In genomic region chr3:30871720-30872119, GRCh38 we compare ENCODE assay signal across 19 cellular contexts. TPM values are rescaled to one million over a fixed set of nuclear protein-coding genes. Genes with fewer than 3 reads are reported as not detected.
DNase-seq lines count a peak whose midpoint lies in the region; ATAC-seq, FAIRE-seq and TF ChIP-seq lines count a peak whose summit lies in the region.
"Had no signal": no experiment of that assay in that cellular context is flagged by ENCODE, and none has a peak within 500 bp of the region (broad histone marks: within the 10 kb centered on the region; RNA-seq: fewer than 3 reads in every experiment).

No MANE protein-coding gene starts in this region.

- H3K4me1 ChIP-seq in SK-N-SH (ENCODE audit: control insufficient read depth in 1 of 2, insufficient read depth in 2 of 2, low read depth in 1 of 2, low read length in 1 of 2) (no peaks in the 10 kb centered on the region), small intestine (ENCODE audit: control insufficient read depth in 2 of 2, insufficient read depth in 1 of 2, low read depth in 1 of 2, low read length in 1 of 2) (no peaks in the 10 kb centered on the region)
- no peaks in the 10 kb centered on the region for H3K4me1 ChIP-seq in naive thymus-derived CD4-positive, alpha-beta T cell (ENCODE audit: control insufficient read depth in 2 of 2, insufficient read depth in 2 of 2, low read length in 2 of 2)

- H3K4me3 Mint-ChIP-seq in naive thymus-derived CD4-positive, alpha-beta T cell, result no peak overlapping the region

- H3K4me3 ChIP-seq in SK-N-SH (ENCODE audit: low read depth in 2 of 2, low read length in 1 of 2), result no peak overlapping the region
- no peak overlapping the region for H3K4me3 ChIP-seq in fibroblast of pulmonary artery (replicated peaks; ENCODE audit: low read depth, low read length)
- H3K4me3 ChIP-seq in small intestine (ENCODE audit: low read depth in 1 of 2, low read length in 2 of 2), result no peak overlapping the region
- H3K4me3 ChIP-seq in naive thymus-derived CD4-positive, alpha-beta T cell (ENCODE audit: low read length), result no peak overlapping the region

- H3K9me3 Mint-ChIP-seq in naive thymus-derived CD4-positive, alpha-beta T cell, result peaks cover 0 to 4% (median 0%) of the 10 kb centered on the region in 11 donors

- TF ChIP-seq CTCF in SK-N-SH (IDR thresholded peaks at IDR 0.05) (no peak), fibroblast of pulmonary artery (IDR thresholded peaks at IDR 0.05; ENCODE audit: low read length, missing control alignments) (no peak)

- FAIRE-seq in small intestine (lab: Jason Lieb, UNC), result no peak
- FAIRE-seq: GM12891 had no signal

- H3K27me3 Mint-ChIP-seq in naive thymus-derived CD4-positive, alpha-beta T cell, result peaks cover 0 to 23% (median 3%) of the 10 kb centered on the region in 5 donors

- ATAC-seq in SK-N-SH treated with all-trans-retinoic acid at 6 μM for 48 hours (no peak), HG02884 (IDR thresholded peaks at IDR 0.05; ENCODE audit: unreplicated experiment) (no peak)
- no peak for ATAC-seq in naive thymus-derived CD4-positive, alpha-beta T cell
- ATAC-seq: Panc1 had no signal

- H3K36me3 Mint-ChIP-seq in naive thymus-derived CD4-positive, alpha-beta T cell, result no peaks in the 10 kb centered on the region

- H3K27ac ChIP-seq in SK-N-SH (ENCODE audit: low read depth in 2 of 2, low read length in 1 of 2) (no peak overlapping the region), small intestine (ENCODE audit: low read depth in 1 of 2, low read length in 1 of 2) (no peak overlapping the region)
- no peak overlapping the region for H3K27ac ChIP-seq in naive thymus-derived CD4-positive, alpha-beta T cell (ENCODE audit: low read depth, low read length)
- H3K27ac ChIP-seq: C4-2B had no signal

- DNase-seq in SK-N-SH, result no peak
- peak; percentile 39 for DNase-seq in NCI-H748 treated with DMSO at 0.1 percent for 48 hours (lab: John Stamatoyannopoulos, UW)
- peak; percentile 5 for DNase-seq in fibroblast of pulmonary artery (ENCODE audit: low read depth)
- peak; percentile 20 for DNase-seq in small intestine
- DNase-seq in naive thymus-derived CD4-positive, alpha-beta T cell, result no peak
- DNase-seq in nucleus accumbens (lab: John Stamatoyannopoulos, UW), result no peak
- DNase-seq: DMS 273 treated with DMSO at 0.1 percent for 48 hours, GDM1, GOT3, KBM-7, MV-4-11, NCI-H1930, NCI-H82, T-helper 1 cell had no signal

- no peaks in the 10 kb centered on the region for H4K20me1 ChIP-seq in SK-N-SH (ENCODE audit: insufficient read depth)

- H2AFZ ChIP-seq in SK-N-SH (ENCODE audit: low read depth), result no peak overlapping the region

- CTCF ChIA-PET in SK-N-SH (lab: Yijun Ruan, JAX), result no interaction called here
- CTCF ChIA-PET in naive thymus-derived CD4-positive, alpha-beta T cell (lab: Charles Lee), result no interaction called here

- POLR2A ChIA-PET in SK-N-SH (lab: Yijun Ruan, JAX), result no interaction called here
- POLR2A ChIA-PET in naive thymus-derived CD4-positive, alpha-beta T cell (lab: Charles Lee), result no interaction called here

- intact Hi-C loops in naive thymus-derived CD4-positive, alpha-beta T cell (cut with micrococcal nuclease), result no loop called here

- no peak for TF ChIP-seq EP300 in SK-N-SH (IDR thresholded peaks at IDR 0.05; ENCODE audit: borderline replicate concordance in 1 of 2, low read depth in 1 of 2, low read length in 1 of 2)

- 14% methylated on average over 2 of the region's 2 CpGs for WGBS in SK-N-SH (ENCODE audit: low lambda C conversion rate)
- 7 to 39% (median 24%) methylated on average over 2 of the region's 2 CpGs for WGBS in small intestine, 3 donors

- TF ChIP-seq RAD21 in SK-N-SH (IDR thresholded peaks at IDR 0.05; ENCODE audit: low read length), result no peak

- H3K36me3 ChIP-seq in SK-N-SH (replicated peaks in 1 of 2; ENCODE audit: control insufficient read depth in 1 of 2, insufficient read depth in 2 of 2, low read length in 1 of 2) (no peaks in the 10 kb centered on the region), small intestine (ENCODE audit: control insufficient read depth in 2 of 2, insufficient read depth in 2 of 2, low read length in 2 of 2) (no peaks in the 10 kb centered on the region)
- H3K36me3 ChIP-seq in naive thymus-derived CD4-positive, alpha-beta T cell (ENCODE audit: control insufficient read depth in 2 of 3, insufficient read depth in 3 of 3, low read length in 3 of 3), result no peaks in the 10 kb centered on the region

- H3K79me2 ChIP-seq in SK-N-SH (ENCODE audit: insufficient read depth), result no peaks in the 10 kb centered on the region

- H3K4me2 ChIP-seq in SK-N-SH, result no peak overlapping the region

- no peak overlapping the region for H3K27ac Mint-ChIP-seq in naive thymus-derived CD4-positive, alpha-beta T cell

- no peaks in the 10 kb centered on the region for H3K27me3 ChIP-seq in SK-N-SH (ENCODE audit: insufficient read depth)
- peaks cover 0 to 2% of the 10 kb centered on the region in 2 donors for H3K27me3 ChIP-seq in small intestine (ENCODE audit: control insufficient read depth in 2 of 2, insufficient read depth in 2 of 2, low read length in 2 of 2)
- no peaks in the 10 kb centered on the region for H3K27me3 ChIP-seq in naive thymus-derived CD4-positive, alpha-beta T cell (ENCODE audit: control insufficient read depth in 2 of 2, insufficient read depth in 2 of 2, low read length in 2 of 2)

- H3K9ac ChIP-seq in SK-N-SH, result no peak overlapping the region

- H3K9me3 ChIP-seq in SK-N-SH (no peaks in the 10 kb centered on the region), small intestine (ENCODE audit: control insufficient read depth, low read depth) (no peaks in the 10 kb centered on the region)
- no peaks in the 10 kb centered on the region for H3K9me3 ChIP-seq in naive thymus-derived CD4-positive, alpha-beta T cell (ENCODE audit: control insufficient read depth in 2 of 3, low read length in 3 of 3)

- no peaks in the 10 kb centered on the region for H3K4me1 Mint-ChIP-seq in naive thymus-derived CD4-positive, alpha-beta T cell

- no peaks in the 10 kb centered on the region for H3F3A ChIP-seq in SK-N-SH (replicated peaks; ENCODE audit: insufficient read depth)

- no peaks in the 10 kb centered on the region for H3K9me2 ChIP-seq in SK-N-SH

TF ChIP-seq in SK-N-SH treated with all-trans-retinoic acid at 6 μM for 48 hours, 23 proteins besides CTCF, POLR2A, EP300 and RAD21 (continues in another document):
- TF ChIP-seq ZFP30 (CRISPR knock-in tag; IDR thresholded peaks at IDR 0.05), result no peak
- TF ChIP-seq CSDC2 (CRISPR knock-in tag; IDR thresholded peaks at IDR 0.05), result no peak
- TF ChIP-seq ZC3H10 (CRISPR knock-in tag; IDR thresholded peaks at IDR 0.05), result no peak
- TF ChIP-seq TSHZ2 (CRISPR knock-in tag; IDR thresholded peaks at IDR 0.05), result 0 out of 2 replicates have a peak, but pooled peaks have one; percentile 23

TF ChIP-seq in SK-N-SH, 30 proteins besides CTCF, POLR2A, EP300 and RAD21:
- TF ChIP-seq RXRA (IDR thresholded peaks at IDR 0.05; ENCODE audit: borderline replicate concordance, low read depth) (no peak), EZH2phosphoT487 (IDR thresholded peaks at IDR 0.05; ENCODE audit: borderline replicate concordance, low read depth) (no peak)

RNA-seq across cellular contexts. Expression of gene GADL1, which starts 22.7 kb away (rescaled TPM):
- polyA plus RNA-seq in SK-N-SH (2012; rRNA removed) (not detected in 2 replicates), small intestine (not detected)
- not detected in 2 replicates for polyA plus RNA-seq in SK-N-SH (2012; cell fraction: cytosol; rRNA removed)
- not detected in 2 replicates for polyA plus RNA-seq in SK-N-SH (2012; cell fraction: nucleus; rRNA removed)
- not detected for total RNA-seq in naive thymus-derived CD4-positive, alpha-beta T cell
- polyA plus RNA-seq in naive thymus-derived CD4-positive, alpha-beta T cell, result not detected

Comparison
In these comparisons a context has a peak if more than half of its experiments do, and no peak if none do; other contexts are left out.
1. DNase-seq: peak in NCI-H748 treated with DMSO at 0.1 percent for 48 hours (single experiment), fibroblast of pulmonary artery (single experiment) and small intestine (single experiment); none in SK-N-SH (single experiment), naive thymus-derived CD4-positive, alpha-beta T cell (0 of 9) and nucleus accumbens (0 of 56).